Comparison of ENCODE assay signal across 8 cellular contexts in the genomic region with DNA sequence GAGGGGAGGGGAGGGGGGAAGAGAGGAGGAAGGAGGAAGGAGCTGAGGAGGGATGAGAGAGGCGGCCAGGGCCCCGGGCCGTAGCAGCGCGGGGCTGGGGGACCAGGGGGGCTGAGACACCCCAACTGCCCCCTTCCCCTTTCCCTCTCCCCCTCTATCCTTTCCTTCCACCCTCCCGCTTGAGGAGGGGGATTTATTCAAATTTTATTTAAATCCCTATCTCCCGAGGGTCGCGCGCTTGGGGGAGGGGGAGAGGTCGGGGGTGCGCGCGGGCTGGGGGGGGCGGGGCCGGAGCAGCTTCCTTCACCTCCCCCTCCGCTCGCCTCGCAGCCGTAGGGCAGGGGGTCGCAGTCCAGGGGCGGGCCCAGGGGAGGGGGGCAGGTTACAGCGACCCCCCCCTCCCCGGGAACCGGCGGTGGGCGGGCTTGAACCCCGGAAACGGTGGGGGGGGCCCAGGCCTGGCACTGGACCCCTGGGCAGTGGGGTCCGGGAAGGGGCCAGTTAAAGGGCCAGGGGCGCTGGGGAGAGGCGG. TPM values are rescaled to one million over a fixed set of nuclear protein-coding genes. Genes with fewer than 3 reads are reported as not detected.
DNase-seq lines count a peak whose midpoint lies in the region; ATAC-seq, FAIRE-seq and TF ChIP-seq lines count a peak whose summit lies in the region.

A gene with protein sequence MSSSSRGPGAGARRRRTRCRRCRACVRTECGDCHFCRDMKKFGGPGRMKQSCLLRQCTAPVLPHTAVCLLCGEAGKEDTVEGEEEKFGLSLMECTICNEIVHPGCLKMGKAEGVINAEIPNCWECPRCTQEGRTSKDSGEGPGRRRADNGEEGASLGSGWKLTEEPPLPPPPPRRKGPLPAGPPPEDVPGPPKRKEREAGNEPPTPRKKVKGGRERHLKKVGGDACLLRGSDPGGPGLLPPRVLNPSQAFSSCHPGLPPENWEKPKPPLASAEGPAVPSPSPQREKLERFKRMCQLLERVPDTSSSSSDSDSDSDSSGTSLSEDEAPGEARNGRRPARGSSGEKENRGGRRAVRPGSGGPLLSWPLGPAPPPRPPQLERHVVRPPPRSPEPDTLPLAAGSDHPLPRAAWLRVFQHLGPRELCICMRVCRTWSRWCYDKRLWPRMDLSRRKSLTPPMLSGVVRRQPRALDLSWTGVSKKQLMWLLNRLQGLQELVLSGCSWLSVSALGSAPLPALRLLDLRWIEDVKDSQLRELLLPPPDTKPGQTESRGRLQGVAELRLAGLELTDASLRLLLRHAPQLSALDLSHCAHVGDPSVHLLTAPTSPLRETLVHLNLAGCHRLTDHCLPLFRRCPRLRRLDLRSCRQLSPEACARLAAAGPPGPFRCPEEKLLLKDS (plus strand): TSS at position 19 of the 532 bp plus-strand sequence. CDS start 2,183 bp downstream, outside the sequence.

- H3K4me1 ChIP-seq in kidney (ENCODE audit: control insufficient read depth in 1 of 2, insufficient read depth in 1 of 2, low read depth in 1 of 2, low read length in 2 of 2) (peaks cover 2 to 4% of the 10 kb centered on the region in 2 donors), stomach smooth muscle (ENCODE audit: control insufficient read depth, insufficient read depth, low read length) (peaks cover 23% of the 10 kb centered on the region)

- TF ChIP-seq CTCF in AG09309 (IDR thresholded peaks at IDR 0.05; ENCODE audit: control insufficient read depth, insufficient read depth, low read depth, low read length, missing control alignments) (no peak), HL-60 (IDR thresholded peaks at IDR 0.05; ENCODE audit: insufficient read depth, low read length) (no peak), astrocyte of the cerebellum (IDR thresholded peaks at IDR 0.05; ENCODE audit: low read depth, low read length, missing control alignments) (no peak), kidney (IDR thresholded peaks at IDR 0.05; ENCODE audit: borderline replicate concordance, extremely low read depth, insufficient read depth) (no peak)

- no peak for FAIRE-seq in kidney (lab: Jason Lieb, UNC)

- H3K36me3 ChIP-seq in kidney (ENCODE audit: control insufficient read depth in 1 of 2, insufficient read depth in 2 of 2, low read length in 2 of 2) (no peaks in the 10 kb centered on the region), stomach smooth muscle (ENCODE audit: control insufficient read depth in 2 of 2, insufficient read depth in 2 of 2, low read length in 2 of 2) (no peaks in the 10 kb centered on the region)

- DNase-seq in AG09309 (ENCODE audit: low read depth), result no peak
- DNase-seq in HL-60 (ENCODE audit: low read depth in 1 of 2, low spot score in 1 of 2), result no peak
- no peak for DNase-seq in astrocyte of the cerebellum (ENCODE audit: low read depth)
- peak; percentile 91 for DNase-seq in kidney
- no peak for DNase-seq in NCI-H1105 (lab: John Stamatoyannopoulos, UW)
- no peak for DNase-seq in DMS79 treated with DMSO at 0.1 percent for 48 hours (lab: John Stamatoyannopoulos, UW)

- H3K27me3 ChIP-seq in HL-60 (ENCODE audit: insufficient read depth, poor library complexity, severe bottlenecking) (no peaks in the 10 kb centered on the region), stomach smooth muscle (ENCODE audit: control insufficient read depth in 1 of 2, insufficient read depth in 2 of 2, low read length in 2 of 2) (no peaks in the 10 kb centered on the region)

- H3K9ac ChIP-seq in kidney (ENCODE audit: low read length in 2 of 2) (peak within 1 kb of the TSS; percentile 34 to 87), stomach smooth muscle (ENCODE audit: low read length in 2 of 2) (peak within 1 kb of the TSS; percentile 70 to 96)

- peak within 1 kb of the TSS; percentile 89 for H3K4me3 ChIP-seq in AG09309 (ENCODE audit: control insufficient read depth, low read depth, low read length)
- peak within 1 kb of the TSS; percentile 73 for H3K4me3 ChIP-seq in HL-60 (replicated peaks; ENCODE audit: insufficient read depth, low read length)
- peak within 1 kb of the TSS; percentile 62 for H3K4me3 ChIP-seq in astrocyte of the cerebellum (ENCODE audit: low read depth, low read length)
- peak within 1 kb of the TSS; percentile 88 to 97 for H3K4me3 ChIP-seq in kidney (ENCODE audit: low read length in 2 of 2)
- H3K4me3 ChIP-seq in stomach smooth muscle (ENCODE audit: low read length in 2 of 2), result peak within 1 kb of the TSS; percentile 81 to 95

- H3K27ac ChIP-seq in HL-60 (replicated peaks) (peak within 1 kb of the TSS; percentile 92), kidney (ENCODE audit: low read depth in 2 of 2, low read length in 2 of 2) (peak within 1 kb of the TSS; percentile 96 to 98), stomach smooth muscle (ENCODE audit: low read length) (peak within 1 kb of the TSS; percentile 97)

- ATAC-seq in HG02870 (IDR thresholded peaks at IDR 0.05; ENCODE audit: unreplicated experiment), result no peak

- H3K9me3 ChIP-seq in kidney (ENCODE audit: control insufficient read depth in 1 of 2, low read length in 2 of 2), result no peaks in the 10 kb centered on the region
- H3K9me3 ChIP-seq in stomach smooth muscle (ENCODE audit: control insufficient read depth in 2 of 2, low read length in 2 of 2), result no peaks in the 10 kb centered on the region

- intact Hi-C loops in kidney (cut with DNase I), result no loop called here

- in situ Hi-C loops in astrocyte of the cerebellum (cut with HindIII; ENCODE audit: low sequenced_read_pairs), result no loop called here

RNA-seq across cellular contexts. Expression of the gene that starts here (rescaled TPM):
- total RNA-seq in kidney, result 18.9 TPM
- polyA plus RNA-seq in kidney (ENCODE audit: insufficient read depth, low read depth, low replicate concordance), result 7.4 TPM
